ENCODE assay signal across 15 cellular contexts in genomic region chr12:108644743-108645120, GRCh38. TPM values are rescaled to one million over a fixed set of nuclear protein-coding genes. Genes with fewer than 3 reads are reported as not detected.
DNase-seq lines count a peak whose midpoint lies in the region; ATAC-seq and TF ChIP-seq lines count a peak whose summit lies in the region.
"Had no signal": no experiment of that assay in that cellular context is flagged by ENCODE, and none has a peak within 500 bp of the region (broad histone marks: within the 10 kb centered on the region; RNA-seq: fewer than 3 reads in every experiment).

No MANE protein-coding gene starts in this region.

- H3K9me3 ChIP-seq in right atrium auricular region (no peaks in the 10 kb centered on the region), esophagus muscularis mucosa (no peaks in the 10 kb centered on the region), sigmoid colon (no peaks in the 10 kb centered on the region), upper lobe of right lung (no peaks in the 10 kb centered on the region), WERI-Rb-1 (ENCODE audit: severe bottlenecking) (no peaks in the 10 kb centered on the region)
- H3K9me3 ChIP-seq: pancreas had no signal

- intact Hi-C loops in Right ventricle myocardium inferior (cut with DNase I), result loop anchor here (10.0 kb wide), 1 partner anchor 450 kb away; the partner anchor contains the start of genes ALKBH2 and UNG
- intact Hi-C loops in esophagus muscularis mucosa (cut with DNase I), result no loop called here
- intact Hi-C loops in sigmoid colon (cut with DNase I), result no loop called here
- intact Hi-C loops in upper lobe of right lung (cut with DNase I), result no loop called here

- TF ChIP-seq CTCF in right atrium auricular region (IDR thresholded peaks at IDR 0.05) (no peak), esophagus muscularis mucosa (IDR thresholded peaks at IDR 0.05) (no peak), sigmoid colon (IDR thresholded peaks at IDR 0.05) (no peak), upper lobe of right lung (IDR thresholded peaks at IDR 0.05) (no peak), WERI-Rb-1 (IDR thresholded peaks at IDR 0.05; ENCODE audit: low read depth, low read length) (no peak)

- H3K4me3 ChIP-seq in right atrium auricular region (no peak overlapping the region), esophagus muscularis mucosa (no peak overlapping the region), sigmoid colon (no peak overlapping the region), upper lobe of right lung (no peak overlapping the region), WERI-Rb-1 (ENCODE audit: low read depth, low read length) (no peak overlapping the region)
- H3K4me3 ChIP-seq: pancreas had no signal

- peak overlapping the region; percentile 70 to 85 for H3K27ac ChIP-seq in right atrium auricular region
- H3K27ac ChIP-seq in esophagus muscularis mucosa (replicated peaks in 1 of 4), result peak overlapping the region; percentile 29 to 75 (median 68)
- peak overlapping the region in 3 of 4 donors; percentile 55 to 63 (median 61) for H3K27ac ChIP-seq in sigmoid colon
- peak overlapping the region; percentile 79 for H3K27ac ChIP-seq in upper lobe of right lung
- H3K27ac ChIP-seq in WERI-Rb-1, result no peak overlapping the region

- H3K36me3 ChIP-seq in right atrium auricular region (peaks cover 37% of the 10 kb centered on the region), esophagus muscularis mucosa (peaks cover 32 to 52% (median 47%) of the 10 kb centered on the region in 4 donors), sigmoid colon (peaks cover 23 to 54% (median 33%) of the 10 kb centered on the region in 4 donors), upper lobe of right lung (peaks cover 42% of the 10 kb centered on the region), WERI-Rb-1 (peaks cover 37% of the 10 kb centered on the region)
- H3K36me3 ChIP-seq: pancreas had no signal

- H3K27me3 ChIP-seq in right atrium auricular region, result no peaks in the 10 kb centered on the region
- no peaks in the 10 kb centered on the region for H3K27me3 ChIP-seq in esophagus muscularis mucosa
- no peaks in the 10 kb centered on the region for H3K27me3 ChIP-seq in sigmoid colon
- no peaks in the 10 kb centered on the region for H3K27me3 ChIP-seq in upper lobe of right lung
- no peaks in the 10 kb centered on the region for H3K27me3 ChIP-seq in WERI-Rb-1 (ENCODE audit: insufficient read depth, low read depth, severe bottlenecking)
- H3K27me3 ChIP-seq: pancreas had no signal

- peaks cover 0 to 62% of the 10 kb centered on the region in 2 donors for H3K4me1 ChIP-seq in right atrium auricular region
- H3K4me1 ChIP-seq in esophagus muscularis mucosa, result peaks cover 40 to 74% (median 63%) of the 10 kb centered on the region in 4 donors
- H3K4me1 ChIP-seq in sigmoid colon, result peaks cover 0 to 43% (median 31%) of the 10 kb centered on the region in 4 donors
- peaks cover 48% of the 10 kb centered on the region for H3K4me1 ChIP-seq in upper lobe of right lung

- TF ChIP-seq POLR2A in esophagus muscularis mucosa (IDR thresholded peaks at IDR 0.05; ENCODE audit: low read depth), result no peak
- no peak for TF ChIP-seq POLR2A in sigmoid colon (IDR thresholded peaks at IDR 0.05)

- TF ChIP-seq EP300 in esophagus muscularis mucosa (IDR thresholded peaks at IDR 0.05), result no peak
- TF ChIP-seq EP300 in sigmoid colon (IDR thresholded peaks at IDR 0.05), result no peak

- no peak for ATAC-seq in Right ventricle myocardium inferior
- ATAC-seq in upper lobe of right lung, result no peak
- ATAC-seq in GM19328 (IDR thresholded peaks at IDR 0.05; ENCODE audit: unreplicated experiment), result no peak
- ATAC-seq: left colon had no signal

- no peak for DNase-seq in right atrium auricular region (ENCODE audit: low spot score)
- no peak for DNase-seq in Right ventricle myocardium inferior (ENCODE audit: missing footprints)
- DNase-seq in esophagus muscularis mucosa (ENCODE audit: extremely low spot score), result no peak
- DNase-seq in sigmoid colon, result no peak
- no peak for DNase-seq in upper lobe of right lung
- no peak for DNase-seq in WERI-Rb-1
- no peak for DNase-seq in stimulated activated naive CD4-positive, alpha-beta T cell (lab: John Stamatoyannopoulos, UW)
- DNase-seq: ACHN, COR-L47, left colon, NCI-H187, pancreas had no signal

- 90% methylated on average over 7 of the region's 8 CpGs for WGBS in esophagus muscularis mucosa
- WGBS in sigmoid colon, 2 donors, result 95 to 98% methylated on average over 8 of the region's 8 CpGs

RNA-seq across cellular contexts. Expression of gene SELPLG, which starts 11.0 kb away (rescaled TPM):
- 1 to 10 TPM; 3.7 to 7.7 TPM for total RNA-seq in right atrium auricular region
- 4.9 TPM for total RNA-seq in Right ventricle myocardium inferior
- total RNA-seq in esophagus muscularis mucosa, result 10 to 100 TPM in 2 of 4 donors, 1 to 10 TPM in 2; 7.2 to 15.7 (median 10.0) TPM
- total RNA-seq in sigmoid colon, result 1 to 10 TPM; 6.1 to 10.0 (median 7.6) TPM
- 10 to 100 TPM in 1 of 3 donors, 1 to 10 TPM in 2; 1.8 to 26.1 (median 6.7) TPM for polyA plus RNA-seq in sigmoid colon
- total RNA-seq in upper lobe of right lung, result 31.9 TPM

RNA-seq across cellular contexts. Expression of gene TMEM119, which starts 46.8 kb away (rescaled TPM):
- total RNA-seq in right atrium auricular region (1 to 10 TPM; 1.8 to 5.5 TPM), Right ventricle myocardium inferior (1.3 TPM), esophagus muscularis mucosa (10 to 100 TPM in 1 of 4 donors, 1 to 10 TPM in 3; 3.6 to 12.2 (median 7.1) TPM), sigmoid colon (10 to 100 TPM in 1 of 4 donors, 1 to 10 TPM in 2, under 1 TPM in 1; 0.95 to 11.6 (median 6.7) TPM), upper lobe of right lung (43.8 TPM)
- polyA plus RNA-seq in sigmoid colon, result 10 to 100 TPM in 1 of 3 donors, 1 to 10 TPM in 2; 1.8 to 16.9 (median 2.4) TPM
- total RNA-seq: activated CD8-positive, alpha-beta memory T cell treated with anti-CD3 and anti-CD28 coated beads for 36 hours; activated T-helper 2 cell treated with anti-CD3 and anti-CD28 coated beads, Interferon-gamma antibody, Interleukin-2, Interleukin-4, amounts not matched to agents 10 μg/mL and 5 μg/mL and 100 μg/mL, durations not matched to agents 14 hours and 24 hours and 36 hours had no signal
